Comparison of ENCODE assay signal across 1 cellular context in the genomic region with DNA sequence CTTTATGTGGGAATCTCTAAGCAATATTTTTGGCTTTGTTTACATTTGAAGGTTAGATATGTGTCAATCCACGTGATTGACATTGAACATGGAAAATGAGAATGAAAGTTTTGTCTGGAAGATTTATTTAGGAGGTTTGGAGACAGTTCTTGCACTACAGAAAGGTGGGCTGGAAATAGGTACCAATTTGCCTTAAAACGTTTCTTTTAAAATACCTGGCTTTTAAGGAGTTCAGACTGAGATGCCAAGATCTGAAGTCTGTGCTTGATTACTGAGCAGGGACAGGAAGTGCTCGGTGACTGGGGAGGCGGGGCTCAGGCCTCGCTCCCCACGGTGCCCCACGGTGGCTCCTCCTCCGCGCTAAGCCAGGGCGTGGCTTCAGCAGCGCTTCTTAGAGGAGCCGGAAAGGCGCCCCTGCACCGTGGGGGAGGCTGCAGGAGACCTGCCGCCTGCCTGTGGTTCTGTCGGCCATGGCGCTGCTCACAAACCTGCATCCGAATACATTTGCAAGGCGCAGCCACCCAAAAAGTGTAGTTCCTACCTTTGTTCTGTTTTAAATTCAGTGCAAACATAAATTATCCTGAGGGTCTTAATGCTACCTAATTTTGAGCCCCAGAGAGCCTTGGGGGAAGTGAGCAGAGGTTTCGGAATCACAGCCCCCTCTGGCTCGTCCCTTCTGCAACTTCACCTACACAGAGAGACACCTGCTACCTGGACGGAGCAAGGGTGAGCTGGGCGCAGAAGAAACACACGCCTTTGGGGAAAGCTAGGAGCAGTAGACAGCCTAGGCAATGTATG.
TF ChIP-seq lines count a peak whose summit lies in the region.

No MANE protein-coding gene starts in this region.

TF ChIP-seq in GM12878, 131 proteins besides CTCF, POLR2A, EP300 and RAD21 (continued from another document and continues in another):
- TF ChIP-seq CEBPB (IDR thresholded peaks at IDR 0.05; ENCODE audit: borderline replicate concordance in 1 of 2, low read depth in 2 of 2, low read length in 2 of 2) (no peak), SREBF2 (IDR thresholded peaks at IDR 0.05; ENCODE audit: low read length) (no peak), BRCA1 (IDR thresholded peaks at IDR 0.05; ENCODE audit: low read depth, low read length) (no peak), SREBF1 (IDR thresholded peaks at IDR 0.05; ENCODE audit: low read length) (peak; percentile 16; the same call in 1 of the 2 replicates), MYC (IDR thresholded peaks at IDR 0.05; ENCODE audit: insufficient read depth, insufficient read length, insufficient replicate concordance, low read length, severe bottlenecking) (no peak), ESRRA (IDR thresholded peaks at IDR 0.05; ENCODE audit: low read length) (no peak), KLF5 (IDR thresholded peaks at IDR 0.05; ENCODE audit: partially characterized antibody) (no peak), NFXL1 (IDR thresholded peaks at IDR 0.05; ENCODE audit: borderline replicate concordance) (no peak), CREM (IDR thresholded peaks at IDR 0.05; ENCODE audit: low read depth) (0 out of 2 replicates have a peak, but pooled peaks have one; percentile 38), SMC3 (IDR thresholded peaks at IDR 0.05; ENCODE audit: borderline replicate concordance, low read length) (no peak), NR2C2 (IDR thresholded peaks at IDR 0.05; ENCODE audit: borderline replicate concordance, control insufficient read depth, insufficient read length, low read depth) (no peak), E2F8 (IDR thresholded peaks at IDR 0.05; ENCODE audit: low read depth, partially characterized antibody) (no peak), MEF2B (IDR thresholded peaks at IDR 0.05; ENCODE audit: partially characterized antibody, poor library complexity, severe bottlenecking) (no peak), BCL11A (IDR thresholded peaks at IDR 0.05; ENCODE audit: low read depth, low read length) (no peak), SRF (IDR thresholded peaks at IDR 0.05; ENCODE audit: low read depth in 2 of 2, low read length in 2 of 2) (0 out of 4 replicates have a peak, but pooled peaks of 1 of the 2 experiments have one; percentile 33), YBX1 (IDR thresholded peaks at IDR 0.05) (no peak), BCL3 (IDR thresholded peaks at IDR 0.05; ENCODE audit: borderline replicate concordance, insufficient read depth, low read depth, low read length, poor library complexity, severe bottlenecking) (peak; percentile 58), NKRF (conservative IDR thresholded peaks at IDR 0.05) (peak; percentile 46; the same call in 1 of the 2 replicates), HDGF (IDR thresholded peaks at IDR 0.05) (0 out of 2 replicates have a peak, but pooled peaks have one; percentile 19), SIN3A (IDR thresholded peaks at IDR 0.05; ENCODE audit: low read depth, low read length) (no peak; the same call in 1 of the 2 replicates), SP1 (IDR thresholded peaks at IDR 0.05; ENCODE audit: low read depth, low read length) (peak; percentile 29), POLR2AphosphoS2 (IDR thresholded peaks at IDR 0.05; ENCODE audit: low read depth, low read length) (peak; percentile 95), ZNF274 (IDR thresholded peaks at IDR 0.05; ENCODE audit: insufficient read depth, insufficient read length) (no peak), NR2F1 (conservative IDR thresholded peaks at IDR 0.05) (no peak), ATF7 (IDR thresholded peaks at IDR 0.05; ENCODE audit: low read depth) (no peak), CHD4 (IDR thresholded peaks at IDR 0.05) (no peak), EZH2 (IDR thresholded peaks at IDR 0.05; ENCODE audit: borderline replicate concordance, control insufficient read depth, low read depth, low read length) (no peak), JUND (IDR thresholded peaks at IDR 0.05; ENCODE audit: low read depth, low read length) (no peak), POU2F2 (IDR thresholded peaks at IDR 0.05; ENCODE audit: borderline replicate concordance, low read depth, low read length) (peak; percentile 63; the same call in 1 of the 3 replicates), NFYA (IDR thresholded peaks at IDR 0.05; ENCODE audit: borderline replicate concordance, low read depth, low read length) (no peak), RELB (IDR thresholded peaks at IDR 0.05; ENCODE audit: low read depth) (no peak), FOXM1 (IDR thresholded peaks at IDR 0.05; ENCODE audit: low read depth, low read length) (no peak), USF1 (IDR thresholded peaks at IDR 0.05; ENCODE audit: borderline replicate concordance, extremely low read length, insufficient read depth, low read depth, low read length) (no peak)
- TF ChIP-seq, protein P1, sequence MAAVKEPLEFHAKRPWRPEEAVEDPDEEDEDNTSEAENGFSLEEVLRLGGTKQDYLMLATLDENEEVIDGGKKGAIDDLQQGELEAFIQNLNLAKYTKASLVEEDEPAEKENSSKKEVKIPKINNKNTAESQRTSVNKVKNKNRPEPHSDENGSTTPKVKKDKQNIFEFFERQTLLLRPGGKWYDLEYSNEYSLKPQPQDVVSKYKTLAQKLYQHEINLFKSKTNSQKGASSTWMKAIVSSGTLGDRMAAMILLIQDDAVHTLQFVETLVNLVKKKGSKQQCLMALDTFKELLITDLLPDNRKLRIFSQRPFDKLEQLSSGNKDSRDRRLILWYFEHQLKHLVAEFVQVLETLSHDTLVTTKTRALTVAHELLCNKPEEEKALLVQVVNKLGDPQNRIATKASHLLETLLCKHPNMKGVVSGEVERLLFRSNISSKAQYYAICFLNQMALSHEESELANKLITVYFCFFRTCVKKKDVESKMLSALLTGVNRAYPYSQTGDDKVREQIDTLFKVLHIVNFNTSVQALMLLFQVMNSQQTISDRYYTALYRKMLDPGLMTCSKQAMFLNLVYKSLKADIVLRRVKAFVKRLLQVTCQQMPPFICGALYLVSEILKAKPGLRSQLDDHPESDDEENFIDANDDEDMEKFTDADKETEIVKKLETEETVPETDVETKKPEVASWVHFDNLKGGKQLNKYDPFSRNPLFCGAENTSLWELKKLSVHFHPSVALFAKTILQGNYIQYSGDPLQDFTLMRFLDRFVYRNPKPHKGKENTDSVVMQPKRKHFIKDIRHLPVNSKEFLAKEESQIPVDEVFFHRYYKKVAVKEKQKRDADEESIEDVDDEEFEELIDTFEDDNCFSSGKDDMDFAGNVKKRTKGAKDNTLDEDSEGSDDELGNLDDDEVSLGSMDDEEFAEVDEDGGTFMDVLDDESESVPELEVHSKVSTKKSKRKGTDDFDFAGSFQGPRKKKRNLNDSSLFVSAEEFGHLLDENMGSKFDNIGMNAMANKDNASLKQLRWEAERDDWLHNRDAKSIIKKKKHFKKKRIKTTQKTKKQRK (IDR thresholded peaks at IDR 0.05; ENCODE audit: low read depth, low read length), result no peak
- TF ChIP-seq, protein P2, sequence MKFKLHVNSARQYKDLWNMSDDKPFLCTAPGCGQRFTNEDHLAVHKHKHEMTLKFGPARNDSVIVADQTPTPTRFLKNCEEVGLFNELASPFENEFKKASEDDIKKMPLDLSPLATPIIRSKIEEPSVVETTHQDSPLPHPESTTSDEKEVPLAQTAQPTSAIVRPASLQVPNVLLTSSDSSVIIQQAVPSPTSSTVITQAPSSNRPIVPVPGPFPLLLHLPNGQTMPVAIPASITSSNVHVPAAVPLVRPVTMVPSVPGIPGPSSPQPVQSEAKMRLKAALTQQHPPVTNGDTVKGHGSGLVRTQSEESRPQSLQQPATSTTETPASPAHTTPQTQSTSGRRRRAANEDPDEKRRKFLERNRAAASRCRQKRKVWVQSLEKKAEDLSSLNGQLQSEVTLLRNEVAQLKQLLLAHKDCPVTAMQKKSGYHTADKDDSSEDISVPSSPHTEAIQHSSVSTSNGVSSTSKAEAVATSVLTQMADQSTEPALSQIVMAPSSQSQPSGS (IDR thresholded peaks at IDR 0.05; ENCODE audit: low read length), result no peak
- TF ChIP-seq, protein P3, sequence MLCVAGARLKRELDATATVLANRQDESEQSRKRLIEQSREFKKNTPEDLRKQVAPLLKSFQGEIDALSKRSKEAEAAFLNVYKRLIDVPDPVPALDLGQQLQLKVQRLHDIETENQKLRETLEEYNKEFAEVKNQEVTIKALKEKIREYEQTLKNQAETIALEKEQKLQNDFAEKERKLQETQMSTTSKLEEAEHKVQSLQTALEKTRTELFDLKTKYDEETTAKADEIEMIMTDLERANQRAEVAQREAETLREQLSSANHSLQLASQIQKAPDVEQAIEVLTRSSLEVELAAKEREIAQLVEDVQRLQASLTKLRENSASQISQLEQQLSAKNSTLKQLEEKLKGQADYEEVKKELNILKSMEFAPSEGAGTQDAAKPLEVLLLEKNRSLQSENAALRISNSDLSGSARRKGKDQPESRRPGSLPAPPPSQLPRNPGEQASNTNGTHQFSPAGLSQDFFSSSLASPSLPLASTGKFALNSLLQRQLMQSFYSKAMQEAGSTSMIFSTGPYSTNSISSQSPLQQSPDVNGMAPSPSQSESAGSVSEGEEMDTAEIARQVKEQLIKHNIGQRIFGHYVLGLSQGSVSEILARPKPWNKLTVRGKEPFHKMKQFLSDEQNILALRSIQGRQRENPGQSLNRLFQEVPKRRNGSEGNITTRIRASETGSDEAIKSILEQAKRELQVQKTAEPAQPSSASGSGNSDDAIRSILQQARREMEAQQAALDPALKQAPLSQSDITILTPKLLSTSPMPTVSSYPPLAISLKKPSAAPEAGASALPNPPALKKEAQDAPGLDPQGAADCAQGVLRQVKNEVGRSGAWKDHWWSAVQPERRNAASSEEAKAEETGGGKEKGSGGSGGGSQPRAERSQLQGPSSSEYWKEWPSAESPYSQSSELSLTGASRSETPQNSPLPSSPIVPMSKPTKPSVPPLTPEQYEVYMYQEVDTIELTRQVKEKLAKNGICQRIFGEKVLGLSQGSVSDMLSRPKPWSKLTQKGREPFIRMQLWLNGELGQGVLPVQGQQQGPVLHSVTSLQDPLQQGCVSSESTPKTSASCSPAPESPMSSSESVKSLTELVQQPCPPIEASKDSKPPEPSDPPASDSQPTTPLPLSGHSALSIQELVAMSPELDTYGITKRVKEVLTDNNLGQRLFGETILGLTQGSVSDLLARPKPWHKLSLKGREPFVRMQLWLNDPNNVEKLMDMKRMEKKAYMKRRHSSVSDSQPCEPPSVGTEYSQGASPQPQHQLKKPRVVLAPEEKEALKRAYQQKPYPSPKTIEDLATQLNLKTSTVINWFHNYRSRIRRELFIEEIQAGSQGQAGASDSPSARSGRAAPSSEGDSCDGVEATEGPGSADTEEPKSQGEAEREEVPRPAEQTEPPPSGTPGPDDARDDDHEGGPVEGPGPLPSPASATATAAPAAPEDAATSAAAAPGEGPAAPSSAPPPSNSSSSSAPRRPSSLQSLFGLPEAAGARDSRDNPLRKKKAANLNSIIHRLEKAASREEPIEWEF (IDR thresholded peaks at IDR 0.05; ENCODE audit: insufficient replicate concordance, low read depth, low read length), result no peak
